ENCODE assay signal across 8 cellular contexts in genomic region chr10:68231106-68231901, GRCh38. TPM values are rescaled to one million over a fixed set of nuclear protein-coding genes. Genes with fewer than 3 reads are reported as not detected.
DNase-seq lines count a peak whose midpoint lies in the region; ATAC-seq, FAIRE-seq and TF ChIP-seq lines count a peak whose summit lies in the region.

No MANE protein-coding gene starts in this region.

- peak; percentile 98 for FAIRE-seq in urothelium cell line (lab: Jason Lieb, UNC)

- in situ Hi-C loops in Caki2 (cut with HindIII; ENCODE audit: low pct_unique_long_range_greater_than_20kb, low sequenced_read_pairs) = no loop called here

- peaks cover 18% of the 10 kb centered on the region for H3K27me3 ChIP-seq in osteoblast (ENCODE audit: insufficient read depth, low read length)

- H3K36me3 ChIP-seq in osteoblast (ENCODE audit: insufficient read depth, low read length) = no peaks in the 10 kb centered on the region

- peak overlapping the region; percentile 95 for H2AFZ ChIP-seq in osteoblast (ENCODE audit: low read length)

- TF ChIP-seq CTCF in osteoblast (IDR thresholded peaks at IDR 0.05; ENCODE audit: extremely low read depth, low read depth, low read length) = no peak

- H3K79me2 ChIP-seq in osteoblast (ENCODE audit: insufficient read depth, low read length) = no peaks in the 10 kb centered on the region

- H4K20me1 ChIP-seq in osteoblast (ENCODE audit: insufficient read depth, low read length) = no peaks in the 10 kb centered on the region

- H3K4me1 Mint-ChIP-seq in activated naive CD8-positive, alpha-beta T cell treated with anti-CD3 and anti-CD28 coated beads for 36 hours = peaks cover 8% of the 10 kb centered on the region

- no peak overlapping the region for H3K27ac Mint-ChIP-seq in activated naive CD8-positive, alpha-beta T cell treated with anti-CD3 and anti-CD28 coated beads for 36 hours

- peaks cover 14% of the 10 kb centered on the region for H3K4me1 ChIP-seq in osteoblast (ENCODE audit: insufficient read depth, low read length)

- H3K36me3 Mint-ChIP-seq in activated naive CD8-positive, alpha-beta T cell treated with anti-CD3 and anti-CD28 coated beads for 36 hours = no peaks in the 10 kb centered on the region

- intact Hi-C loops in cardiac septum (cut with DNase I) = no loop called here

- no peaks in the 10 kb centered on the region for H3K9me3 Mint-ChIP-seq in activated naive CD8-positive, alpha-beta T cell treated with anti-CD3 and anti-CD28 coated beads for 36 hours

- H3K9me3 ChIP-seq in osteoblast (ENCODE audit: low read depth, low read length) = no peaks in the 10 kb centered on the region

- H3K27ac ChIP-seq in osteoblast (ENCODE audit: low read depth, low read length) = no peak overlapping the region

- H3K4me3 ChIP-seq in osteoblast (ENCODE audit: insufficient read depth, low read length) = peak overlapping the region; percentile 78

- peak overlapping the region; percentile 93 for H3K4me2 ChIP-seq in osteoblast (ENCODE audit: insufficient read depth, low read length)

- H3K4me3 Mint-ChIP-seq in activated naive CD8-positive, alpha-beta T cell treated with anti-CD3 and anti-CD28 coated beads for 36 hours = peak overlapping the region; percentile 77

- H3K27me3 Mint-ChIP-seq in activated naive CD8-positive, alpha-beta T cell treated with anti-CD3 and anti-CD28 coated beads for 36 hours = peaks cover 43% of the 10 kb centered on the region

- DNase-seq in Caki2 (ENCODE audit: low read depth) (peak; percentile 71), NOMO-1 treated with DMSO at 0.1 percent for 48 hours (lab: John Stamatoyannopoulos, UW; ENCODE audit: unreplicated experiment) (peak; percentile 37), cardiac septum (ENCODE audit: low spot score) (peak; percentile 83), osteoblast (ENCODE audit: insufficient read length, low spot score, missing footprints) (peak; percentile 97), urothelium cell line (ENCODE audit: low spot score) (peak; percentile 99)
- DNase-seq in activated naive CD8-positive, alpha-beta T cell treated with anti-CD3 and anti-CD28 coated beads for 36 hours = peak; percentile 65

- ATAC-seq in GM19455 (IDR thresholded peaks at IDR 0.05; ENCODE audit: unreplicated experiment) (peak; percentile 89), HG03558 (IDR thresholded peaks at IDR 0.05; ENCODE audit: extremely low read depth, unreplicated experiment) (peak; percentile 89)

RNA-seq across cellular contexts. Expression of gene ATOH7, which starts 0.6 kb away (rescaled TPM):
- total RNA-seq in Caki2 (2014; rRNA removed; shearing (Covaris generic); ENCODE audit: low replicate concordance) = not detected in 2 replicates
- not detected for total RNA-seq in activated naive CD8-positive, alpha-beta T cell treated with anti-CD3 and anti-CD28 coated beads for 36 hours
- total RNA-seq in cardiac septum (not detected), osteoblast (under 0.01 TPM in 1 of 2 replicates, not detected in the other)

Comparison
In these comparisons a context has a peak if more than half of its experiments do, and no peak if none do; other contexts are left out.
1. DNase-seq: peak in every context shown above with its lines; median percentile 99 in urothelium cell line; 97 in osteoblast; 83 in cardiac septum; 71 in Caki2; 65 in activated naive CD8-positive, alpha-beta T cell treated with anti-CD3 and anti-CD28 coated beads for 36 hours; 37 in NOMO-1 treated with DMSO at 0.1 percent for 48 hours.